In the genomic region with DNA sequence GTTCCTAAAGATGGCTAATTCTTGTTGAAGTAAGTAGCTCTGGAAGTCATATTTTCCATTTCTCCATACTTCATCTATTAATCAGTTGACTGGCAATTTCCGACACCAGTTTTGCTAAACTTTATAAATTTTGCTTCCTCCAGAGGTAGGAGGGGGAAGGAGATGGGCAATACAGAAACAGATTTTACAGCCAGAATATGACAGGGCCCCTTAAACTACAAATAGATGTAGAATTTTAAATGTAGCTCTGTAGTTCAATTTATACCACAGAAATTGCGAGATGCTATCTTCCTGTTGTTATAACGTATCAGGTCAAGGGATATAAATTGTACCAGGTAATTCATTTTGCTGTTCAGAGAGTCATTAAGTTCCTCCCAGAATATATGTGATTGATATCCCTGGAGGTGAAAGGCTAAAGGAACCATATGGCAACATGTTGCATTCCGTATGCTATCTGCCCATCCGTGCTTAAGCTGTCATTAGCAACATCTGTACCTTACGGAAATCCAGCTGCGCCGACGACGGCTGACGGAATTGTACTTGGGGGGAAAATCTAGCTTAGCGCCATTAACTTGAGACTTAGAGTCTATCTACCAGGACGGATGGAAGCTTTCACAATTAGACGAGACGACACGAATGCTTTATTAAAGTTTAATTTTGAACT, we compare ENCODE assay signal across 8 cellular contexts. TPM values are rescaled to one million over a fixed set of nuclear protein-coding genes. Genes with fewer than 3 reads are reported as not detected.
DNase-seq lines count a peak whose midpoint lies in the region; ATAC-seq and TF ChIP-seq lines count a peak whose summit lies in the region.

No MANE protein-coding gene starts in this region.

- H3K27ac Mint-ChIP-seq in Caco-2 (ENCODE audit: unreplicated experiment) (peak overlapping the region; percentile 88), glutamatergic neuron (ENCODE audit: unreplicated experiment) (peak overlapping the region; percentile 96)
- H3K27ac Mint-ChIP-seq in activated T-helper 1 cell treated with anti-CD3 and anti-CD28 coated beads, Interleukin-12 subunit alpha, Interleukin-12 subunit beta, Interleukin-2, Interleukin-4 antibody, amounts not matched to agents 30 ng/mL and 10 ng/mL and 1 ng/mL, durations not matched to agents 14 hours and 24 hours and 36 hours: peak overlapping the region; percentile 99

- H3K4me3 ChIP-seq in Caco-2 (ENCODE audit: low read depth, low read length) (peak overlapping the region; percentile 94), gastrocnemius medialis (peak overlapping the region; percentile 92 to 99 (median 96))

- POLR2A ChIA-PET in Caco-2 (lab: Charles Lee): interaction anchor here (0.6 to 0.7 kb wide), 4 partner anchors 7 to 364 kb away, joined by 3 to 4 read pairs (median 4); no protein-coding TSS in a partner anchor

- H3K9me3 Mint-ChIP-seq in Caco-2 (ENCODE audit: unreplicated experiment) (no peaks in the 10 kb centered on the region), glutamatergic neuron (ENCODE audit: unreplicated experiment) (peaks cover 8% of the 10 kb centered on the region)
- no peaks in the 10 kb centered on the region for H3K9me3 Mint-ChIP-seq in activated T-helper 1 cell treated with anti-CD3 and anti-CD28 coated beads, Interleukin-12 subunit alpha, Interleukin-12 subunit beta, Interleukin-2, Interleukin-4 antibody, amounts not matched to agents 30 ng/mL and 10 ng/mL and 1 ng/mL, durations not matched to agents 14 hours and 24 hours and 36 hours

- intact Hi-C loops in Caco-2 (cut with micrococcal nuclease; ENCODE audit: unreplicated experiment): loop anchor here (2.0 to 5.0 kb wide), 3 partner anchors 141 to 854 kb away; no protein-coding TSS in a partner anchor
- intact Hi-C loops in activated T-helper 1 cell treated with anti-CD3 and anti-CD28 coated beads, Interleukin-12 subunit alpha, Interleukin-12 subunit beta, Interleukin-2, Interleukin-4 antibody, amounts not matched to agents 30 ng/mL and 10 ng/mL and 1 ng/mL, durations not matched to agents 14 hours and 24 hours and 36 hours (cut with micrococcal nuclease): loop anchor here (1.0 to 5.0 kb wide), 4 partner anchors 1101 to 1536 kb away; a partner anchor contains a TSS
- intact Hi-C loops in gastrocnemius medialis (cut with DNase I; ENCODE audit: low total_unique reads): loop anchor here (5.0 to 10.0 kb wide), 2 partner anchors 246 to 1534 kb away; a partner anchor contains a TSS

- DNase-seq in Caco-2: no peak
- DNase-seq in NCI-H2029 treated with DMSO at 0.1 percent for 48 hours (lab: John Stamatoyannopoulos, UW): peak; percentile 66
- DNase-seq in activated T-helper 1 cell treated with anti-CD3 and anti-CD28 coated beads, Interleukin-12 subunit alpha, Interleukin-12 subunit beta, Interleukin-2, Interleukin-4 antibody, amounts not matched to agents 30 ng/mL and 10 ng/mL and 1 ng/mL, durations not matched to agents 14 hours and 24 hours and 36 hours (ENCODE audit: low spot score): no peak
- no peak for DNase-seq in glutamatergic neuron
- no peak for DNase-seq in gastrocnemius medialis
- DNase-seq in H4 (ENCODE audit: low spot score): no peak

- H3K4me3 Mint-ChIP-seq in Caco-2 (ENCODE audit: unreplicated experiment): peak overlapping the region; percentile 87
- peak overlapping the region; percentile 96 for H3K4me3 Mint-ChIP-seq in activated T-helper 1 cell treated with anti-CD3 and anti-CD28 coated beads, Interleukin-12 subunit alpha, Interleukin-12 subunit beta, Interleukin-2, Interleukin-4 antibody, amounts not matched to agents 30 ng/mL and 10 ng/mL and 1 ng/mL, durations not matched to agents 14 hours and 24 hours and 36 hours
- peak overlapping the region; percentile 91 for H3K4me3 Mint-ChIP-seq in glutamatergic neuron (ENCODE audit: unreplicated experiment)

- TF ChIP-seq POLR2A in gastrocnemius medialis (IDR thresholded peaks at IDR 0.05): no peak

- peak overlapping the region; percentile 98 to 100 (median 100) for H3K27ac ChIP-seq in gastrocnemius medialis

- peak; percentile 11 for ATAC-seq in GM21423 (IDR thresholded peaks at IDR 0.05; ENCODE audit: unreplicated experiment)
- ATAC-seq in gastrocnemius medialis: no peak
- no peak for ATAC-seq in HG03139 (IDR thresholded peaks at IDR 0.05; ENCODE audit: unreplicated experiment)

- peaks cover 6% of the 10 kb centered on the region for H3K36me3 Mint-ChIP-seq in Caco-2 (ENCODE audit: insufficient read depth, unreplicated experiment)
- H3K36me3 Mint-ChIP-seq in activated T-helper 1 cell treated with anti-CD3 and anti-CD28 coated beads, Interleukin-12 subunit alpha, Interleukin-12 subunit beta, Interleukin-2, Interleukin-4 antibody, amounts not matched to agents 30 ng/mL and 10 ng/mL and 1 ng/mL, durations not matched to agents 14 hours and 24 hours and 36 hours (ENCODE audit: low read depth): peaks cover 4% of the 10 kb centered on the region
- no peaks in the 10 kb centered on the region for H3K36me3 Mint-ChIP-seq in glutamatergic neuron (ENCODE audit: unreplicated experiment)

- H3K4me1 ChIP-seq in Caco-2 (peaks cover 9% of the 10 kb centered on the region; the same call in 1 of the 2 replicates), gastrocnemius medialis (peaks cover 17 to 29% of the 10 kb centered on the region in 2 donors)

- no peaks in the 10 kb centered on the region for H3K36me3 ChIP-seq in Caco-2 (ENCODE audit: control insufficient read depth, insufficient read depth, low read length)
- H3K36me3 ChIP-seq in gastrocnemius medialis: no peaks in the 10 kb centered on the region

- no peaks in the 10 kb centered on the region for H3K4me1 Mint-ChIP-seq in Caco-2 (ENCODE audit: low read depth, unreplicated experiment)
- peaks cover 62% of the 10 kb centered on the region for H3K4me1 Mint-ChIP-seq in activated T-helper 1 cell treated with anti-CD3 and anti-CD28 coated beads, Interleukin-12 subunit alpha, Interleukin-12 subunit beta, Interleukin-2, Interleukin-4 antibody, amounts not matched to agents 30 ng/mL and 10 ng/mL and 1 ng/mL, durations not matched to agents 14 hours and 24 hours and 36 hours (ENCODE audit: low read depth)
- H3K4me1 Mint-ChIP-seq in glutamatergic neuron (ENCODE audit: low read depth, unreplicated experiment): peaks cover 14% of the 10 kb centered on the region

- H3K27me3 ChIP-seq in Caco-2 (replicated peaks; ENCODE audit: control insufficient read depth, insufficient read depth, low read length): no peaks in the 10 kb centered on the region
- no peaks in the 10 kb centered on the region for H3K27me3 ChIP-seq in gastrocnemius medialis

- no peak for TF ChIP-seq CTCF in Caco-2 (IDR thresholded peaks at IDR 0.05; ENCODE audit: insufficient read depth in 1 of 2, low read depth in 1 of 2, low read length in 1 of 2, severe bottlenecking in 1 of 2, unreplicated experiment in 1 of 2)
- TF ChIP-seq CTCF in glutamatergic neuron (IDR thresholded peaks at IDR 0.05; ENCODE audit: partially characterized antibody, unreplicated experiment): no peak
- TF ChIP-seq CTCF in gastrocnemius medialis (IDR thresholded peaks at IDR 0.05 in 4 of 5, conservative IDR thresholded peaks at IDR 0.05 in 1 of 5): no peak

- BruUV-seq in Caco-2 (replicated peaks; lab: Mats Ljungman, UMichigan): TSS peak; percentile 55

- CTCF ChIA-PET in Caco-2 (lab: Charles Lee): interaction anchor here (0.6 to 0.9 kb wide), 2 partner anchors 13 to 249 kb away, joined by 3 to 5 read pairs; no protein-coding TSS in a partner anchor

- in situ Hi-C loops in gastrocnemius medialis (cut with MboI; ENCODE audit: low sequenced_read_pairs in 4 of 4): loop anchor here in 3 of 4 donors (10.0 to 25.0 kb wide), 4 partner anchors 54 to 246 kb away; no protein-coding TSS in a partner anchor

- H3K9me3 ChIP-seq in Caco-2: no peaks in the 10 kb centered on the region
- no peaks in the 10 kb centered on the region for H3K9me3 ChIP-seq in gastrocnemius medialis

- H3K27me3 Mint-ChIP-seq in Caco-2 (ENCODE audit: insufficient read depth, unreplicated experiment) (no peaks in the 10 kb centered on the region), glutamatergic neuron (ENCODE audit: unreplicated experiment) (peaks cover 12% of the 10 kb centered on the region)
- no peaks in the 10 kb centered on the region for H3K27me3 Mint-ChIP-seq in activated T-helper 1 cell treated with anti-CD3 and anti-CD28 coated beads, Interleukin-12 subunit alpha, Interleukin-12 subunit beta, Interleukin-2, Interleukin-4 antibody, amounts not matched to agents 30 ng/mL and 10 ng/mL and 1 ng/mL, durations not matched to agents 14 hours and 24 hours and 36 hours (ENCODE audit: insufficient read depth)

RNA-seq across cellular contexts. Expression of a gene that starts 8.4 kb away (rescaled TPM):
- total RNA-seq in Caco-2 (2022) (0.91 and 0.97 TPM in 2 replicates), glutamatergic neuron (ENCODE audit: unreplicated experiment) (2.2 TPM), gastrocnemius medialis (1 to 10 TPM in 3 of 4 donors, under 1 TPM in 1; 0.76 to 4.4 (median 1.6) TPM)
- 20.5 and 21.9 TPM in 2 replicates for total RNA-seq in activated T-helper 1 cell treated with anti-CD3 and anti-CD28 coated beads, Interleukin-12 subunit alpha, Interleukin-12 subunit beta, Interleukin-2, Interleukin-4 antibody, amounts not matched to agents 30 ng/mL and 10 ng/mL and 1 ng/mL, durations not matched to agents 14 hours and 24 hours and 36 hours
- 0.70 TPM in 1 of 2 replicates, not detected in the other for total RNA-seq in H4 (2014; rRNA removed; shearing (Covaris generic))
